Comparison of ENCODE assay signal across 32 cellular contexts in genomic region chr4:171087089-171087488, GRCh38.
"Had no signal": no experiment of that assay in that cellular context is flagged by ENCODE, and none has a peak within 500 bp of the region (broad histone marks: within the 10 kb centered on the region; RNA-seq: fewer than 3 reads in every experiment).

No MANE protein-coding gene starts in this region.

- H3K36me3 ChIP-seq: adrenal gland, ascending aorta, brain microvascular endothelial cell, breast epithelium, cardiac muscle cell had no signal

- H3K4me1 ChIP-seq: adrenal gland, ascending aorta, body of pancreas, breast epithelium had no signal

- DNase-seq: activated effector memory CD4-positive, alpha-beta T cell treated with anti-CD3 and anti-CD28 coated beads, Interleukin-2, amount 50 U/mL, for 16 hours; activated effector memory CD4-positive, alpha-beta T cell treated with Interleukin-2 at 50 U/mL for 16 hours; activated gamma-delta T cell; activated gamma-delta T cell treated with Interleukin-2 at 50 U/mL for 16 hours; activated naive CD4-positive, alpha-beta T cell; activated naive CD4-positive, alpha-beta T cell treated with anti-CD3 and anti-CD28 coated beads for 36 hours; activated naive CD4-positive, alpha-beta T cell treated with anti-CD3 and anti-CD28 coated beads, Interleukin-2, amount 10 ng/mL, durations not matched to agents 7 days and 5 days; activated naive CD4-positive, alpha-beta T cell treated with anti-CD3 and anti-CD28 coated beads, Interleukin-2, amount 50 U/mL, for 16 hours; activated naive CD4-positive, alpha-beta T cell treated with Interleukin-2 at 50 U/mL for 16 hours; activated naive CD8-positive, alpha-beta T cell treated with anti-CD3 and anti-CD28 coated beads for 36 hours; activated naive CD8-positive, alpha-beta T cell treated with anti-CD3 and anti-CD28 coated beads, Interleukin-2, amount 10 ng/mL, durations not matched to agents 7 days and 5 days; activated naive CD8-positive, alpha-beta T cell treated with anti-CD3 and anti-CD28 coated beads, Interleukin-2, amount 50 U/mL, for 24 hours; activated T-cell treated with anti-CD3 and anti-CD28 coated beads, Interleukin-2, amount 50 U/mL, for 4 hours; activated T-cell treated with anti-CD3 and anti-CD28 coated beads, Interleukin-2, amount 50 U/mL, for 48 hours; activated T-cell treated with anti-CD3 and anti-CD28 coated beads, Interleukin-2, amount 50 U/mL, for 72 hours; adrenal gland; amniotic stem cell; amygdala; anterior cingulate cortex; aorta; body of pancreas; brain microvascular endothelial cell; caudate nucleus; central memory CD4-positive, alpha-beta T cell; cerebellar nuclear complex had no signal

- H3K4me3 ChIP-seq: adrenal gland, ascending aorta, body of pancreas, breast epithelium, cardiac muscle cell had no signal

- H3K9me3 ChIP-seq: adrenal gland, ascending aorta, body of pancreas had no signal

- ATAC-seq: activated naive CD4-positive, alpha-beta T cell treated with anti-CD3 and anti-CD28 coated beads, Interleukin-2, amount 50 U/mL, for 72 hours; activated naive CD8-positive, alpha-beta T cell treated with anti-CD3 and anti-CD28 coated beads, Interleukin-2, amount 50 U/mL, for 24 hours; activated T-cell treated with anti-CD3 and anti-CD28 coated beads, Interleukin-2, amount 50 U/mL, for 4 hours; activated T-cell treated with anti-CD3 and anti-CD28 coated beads, Interleukin-2, amount 50 U/mL, for 72 hours; activated T-helper 17 cell treated with anti-CD3 and anti-CD28 coated beads, Interleukin-2, amount 50 U/mL, for 72 hours; body of pancreas had no signal

- H3K27ac ChIP-seq: adrenal gland, ascending aorta, body of pancreas, brain microvascular endothelial cell, breast epithelium, cardiac muscle cell had no signal

- FAIRE-seq: astrocyte, bronchial epithelial cell had no signal
